In the genomic region with DNA sequence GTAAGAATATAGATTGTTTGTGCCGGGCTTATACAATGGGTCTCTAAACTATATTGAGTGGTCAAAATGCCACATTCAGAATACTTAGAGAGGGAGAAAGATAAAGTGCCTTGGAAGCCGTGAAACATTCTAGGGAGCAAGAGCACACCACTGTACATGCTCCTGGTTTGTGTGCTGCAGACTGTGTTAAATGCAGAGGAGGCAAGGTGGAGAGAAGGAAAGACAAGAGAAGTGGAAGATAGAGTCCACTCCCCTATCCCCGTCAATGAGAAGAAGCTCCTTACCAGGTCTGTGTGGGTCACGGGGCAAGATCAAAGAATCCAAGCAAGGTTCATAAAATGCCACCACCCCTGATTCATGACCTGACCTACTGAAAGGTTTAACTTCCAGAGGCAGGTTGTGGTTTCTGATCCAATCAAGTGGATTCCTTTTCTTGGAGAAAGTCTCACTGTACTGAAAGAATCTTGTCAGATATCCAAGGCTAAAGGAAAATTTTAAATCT, we compare ENCODE assay signal across 23 cellular contexts.
DNase-seq lines count a peak whose midpoint lies in the region; ATAC-seq and TF ChIP-seq lines count a peak whose summit lies in the region.
"Had no signal": no experiment of that assay in that cellular context is flagged by ENCODE, and none has a peak within 500 bp of the region (broad histone marks: within the 10 kb centered on the region; RNA-seq: fewer than 3 reads in every experiment).

No MANE protein-coding gene starts in this region.

- H3K4me1 Mint-ChIP-seq in nephron progenitor cell, result peaks cover 64% of the 10 kb centered on the region

- H3K36me3 Mint-ChIP-seq in nephron progenitor cell (ENCODE audit: low read depth), result no peaks in the 10 kb centered on the region

- no peaks in the 10 kb centered on the region for H3K9me3 Mint-ChIP-seq in nephron progenitor cell
- H3K9me3 Mint-ChIP-seq: CD4-positive, alpha-beta T cell; H9; IgD-negative memory B cell had no signal

- ATAC-seq in left ventricle myocardium superior, result no peak

- no peaks in the 10 kb centered on the region for H3K27me3 ChIP-seq in left ventricle myocardium inferior (ENCODE audit: low read depth)
- no peaks in the 10 kb centered on the region for H3K27me3 ChIP-seq in effector memory CD4-positive, alpha-beta T cell (replicated peaks; ENCODE audit: control insufficient read depth, insufficient read depth, low read length, poor library complexity, severe bottlenecking)
- H3K27me3 ChIP-seq: BLaER1, SJSA1 had no signal

- peaks cover 21% of the 10 kb centered on the region for H3K4me1 ChIP-seq in left ventricle myocardium inferior
- no peaks in the 10 kb centered on the region for H3K4me1 ChIP-seq in effector memory CD4-positive, alpha-beta T cell (ENCODE audit: control insufficient read depth, insufficient read depth, low read length, poor library complexity, severe bottlenecking)

- no peaks in the 10 kb centered on the region for H3K36me3 ChIP-seq in left ventricle myocardium inferior
- no peaks in the 10 kb centered on the region for H3K36me3 ChIP-seq in effector memory CD4-positive, alpha-beta T cell (ENCODE audit: control insufficient read depth, insufficient read depth, low read length)
- H3K36me3 ChIP-seq: BLaER1, SJSA1 had no signal

- DNase-seq in left ventricle myocardium inferior (no peak), left ventricle myocardium superior (no peak), left kidney (ENCODE audit: low read depth, low spot score) (peak; percentile 57), nephron progenitor cell (peak; percentile 12), NCI-H128 (lab: John Stamatoyannopoulos, UW; ENCODE audit: unreplicated experiment) (no peak), HuH-7 (ENCODE audit: low spot score) (no peak)
- no peak for DNase-seq in effector memory CD4-positive, alpha-beta T cell
- DNase-seq: CD4-positive, alpha-beta T cell; COR-L47; DMS53; GM23248; H9; MM.1S; NCI-H1417; NCI-H1694; NCI-H2029 treated with DMSO at 0.1 percent for 48 hours; NCI-H526 treated with DMSO at 0.1 percent for 48 hours; Right ventricle myocardium superior; RPMI8226 had no signal

- no peak overlapping the region for H3K4me3 ChIP-seq in left ventricle myocardium inferior
- no peak overlapping the region for H3K4me3 ChIP-seq in effector memory CD4-positive, alpha-beta T cell (ENCODE audit: insufficient read depth, low read depth, low read length, poor library complexity, severe bottlenecking)
- H3K4me3 ChIP-seq: BLaER1, GM23248, SJSA1 had no signal

- peak overlapping the region; percentile 67 for H3K27ac ChIP-seq in left ventricle myocardium inferior (replicated peaks)
- H3K27ac ChIP-seq in effector memory CD4-positive, alpha-beta T cell (ENCODE audit: insufficient read depth, low read length, poor library complexity, severe bottlenecking), result no peak overlapping the region
- H3K27ac ChIP-seq: BLaER1, GM23248, KMS-11, SJSA1 had no signal

- H3K9me3 ChIP-seq in left ventricle myocardium inferior (replicated peaks), result no peaks in the 10 kb centered on the region
- H3K9me3 ChIP-seq in effector memory CD4-positive, alpha-beta T cell (ENCODE audit: control insufficient read depth, low read length), result no peaks in the 10 kb centered on the region
- H3K9me3 ChIP-seq: BLaER1, SJSA1 had no signal

- H3K27ac Mint-ChIP-seq in nephron progenitor cell, result peak overlapping the region; percentile 3
- H3K27ac Mint-ChIP-seq: CD4-positive, alpha-beta T cell; IgD-negative memory B cell had no signal

- peaks cover 12% of the 10 kb centered on the region for H3K27me3 Mint-ChIP-seq in nephron progenitor cell (ENCODE audit: low read depth, poor library complexity)
- H3K27me3 Mint-ChIP-seq: CD4-positive, alpha-beta T cell; IgD-negative memory B cell had no signal

- peak overlapping the region; percentile 2 for H3K4me3 Mint-ChIP-seq in nephron progenitor cell
- H3K4me3 Mint-ChIP-seq: CD4-positive, alpha-beta T cell; H9; IgD-negative memory B cell had no signal

- intact Hi-C loops in left ventricle myocardium inferior (cut with micrococcal nuclease), result no loop called here
- intact Hi-C loops in left ventricle myocardium superior (cut with micrococcal nuclease), result no loop called here

- TF ChIP-seq CTCF in left ventricle myocardium inferior (IDR thresholded peaks at IDR 0.05; ENCODE audit: borderline replicate concordance), result no peak
- no peak for TF ChIP-seq CTCF in nephron progenitor cell (IDR thresholded peaks at IDR 0.05)

Comparison
In these comparisons a context has a peak if more than half of its experiments do, and no peak if none do; other contexts are left out.
1. DNase-seq: peak in left kidney (single experiment) and nephron progenitor cell (single experiment); none in left ventricle myocardium inferior (single experiment), left ventricle myocardium superior (single experiment), effector memory CD4-positive, alpha-beta T cell (0 of 3), NCI-H128 (single experiment) and HuH-7 (single experiment).